Comparison of ENCODE assay signal across 1 cellular context in the genomic region with DNA sequence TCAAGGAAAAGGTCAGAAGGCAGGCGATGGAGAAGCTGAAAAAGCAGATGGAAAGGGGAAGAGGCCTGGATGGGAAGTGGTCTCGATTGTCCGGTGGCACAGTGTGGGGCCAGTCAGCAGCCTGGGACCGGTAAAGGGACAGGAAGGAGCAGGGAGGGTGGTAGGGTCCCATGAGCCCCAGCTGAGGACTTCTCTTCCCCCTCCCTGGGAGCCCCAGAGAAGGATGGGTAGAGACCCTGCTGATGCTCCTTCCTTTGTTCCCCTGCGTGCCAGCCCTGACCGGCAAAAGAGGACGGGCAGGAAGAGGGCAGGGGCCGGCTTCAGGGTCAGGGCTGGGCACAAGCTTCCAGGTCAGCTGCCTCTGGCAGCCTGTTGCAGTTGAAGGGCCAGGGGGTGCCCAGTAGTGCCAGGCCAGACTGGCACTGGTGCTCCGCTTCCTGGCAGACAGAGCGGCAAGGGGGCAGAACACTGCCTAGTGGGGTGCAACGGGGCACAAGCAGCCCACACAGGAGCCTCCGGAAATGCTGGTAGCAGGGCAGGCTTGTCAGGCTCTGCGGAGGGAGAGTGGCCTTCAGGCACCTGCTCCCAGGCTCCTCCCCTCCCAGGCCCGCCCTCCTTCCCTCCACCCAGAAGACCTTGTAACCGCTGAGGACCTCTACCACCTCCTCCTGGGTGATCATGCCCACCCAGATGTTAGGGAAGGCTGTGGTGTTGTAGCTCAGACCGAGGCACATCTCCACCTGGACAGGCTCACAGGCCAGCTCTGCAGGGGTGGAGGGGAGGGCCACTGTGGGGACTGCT.
TF ChIP-seq lines count a peak whose summit lies in the region.

No MANE protein-coding gene starts in this region.

TF ChIP-seq in HepG2, 621 proteins besides CTCF, POLR2A, EP300 and RAD21:
- TF ChIP-seq ZFX (CRISPR knock-in tag; IDR thresholded peaks at IDR 0.05; ENCODE audit: low read depth): 0 out of 2 replicates have a peak, but pooled peaks have one; percentile 4
- TF ChIP-seq ZNF263 (CRISPR knock-in tag; IDR thresholded peaks at IDR 0.05): 0 out of 2 replicates have a peak, but pooled peaks have one; percentile 19
- no peak for TF ChIP-seq ZNF136 (CRISPR knock-in tag; IDR thresholded peaks at IDR 0.05; ENCODE audit: low read depth)
- no peak for TF ChIP-seq ZNF746 (CRISPR knock-in tag; IDR thresholded peaks at IDR 0.05)
- 0 out of 2 replicates have a peak, but pooled peaks have one; percentile 38 for TF ChIP-seq ZNF350 (CRISPR knock-in tag; IDR thresholded peaks at IDR 0.05; ENCODE audit: borderline replicate concordance, low read depth)
- no peak for TF ChIP-seq NR3C1 (CRISPR knock-in tag; IDR thresholded peaks at IDR 0.05)
- no peak for TF ChIP-seq MAFF (IDR thresholded peaks at IDR 0.05; ENCODE audit: low read depth, low read length)
- peak; percentile 93 for TF ChIP-seq HNRNPL (IDR thresholded peaks at IDR 0.05; ENCODE audit: low read depth, low read length)
- TF ChIP-seq NRL (CRISPR knock-in tag; IDR thresholded peaks at IDR 0.05; ENCODE audit: borderline replicate concordance): no peak
- TF ChIP-seq, protein P1, sequence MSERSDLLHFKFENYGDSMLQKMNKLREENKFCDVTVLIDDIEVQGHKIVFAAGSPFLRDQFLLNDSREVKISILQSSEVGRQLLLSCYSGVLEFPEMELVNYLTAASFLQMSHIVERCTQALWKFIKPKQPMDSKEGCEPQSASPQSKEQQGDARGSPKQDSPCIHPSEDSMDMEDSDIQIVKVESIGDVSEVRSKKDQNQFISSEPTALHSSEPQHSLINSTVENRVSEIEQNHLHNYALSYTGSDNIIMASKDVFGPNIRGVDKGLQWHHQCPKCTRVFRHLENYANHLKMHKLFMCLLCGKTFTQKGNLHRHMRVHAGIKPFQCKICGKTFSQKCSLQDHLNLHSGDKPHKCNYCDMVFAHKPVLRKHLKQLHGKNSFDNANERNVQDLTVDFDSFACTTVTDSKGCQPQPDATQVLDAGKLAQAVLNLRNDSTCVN (CRISPR knock-in tag; IDR thresholded peaks at IDR 0.05; ENCODE audit: borderline replicate concordance): no peak
- 0 out of 2 replicates have a peak, but pooled peaks have one; percentile 44 for TF ChIP-seq PCBP1 (IDR thresholded peaks at IDR 0.05; ENCODE audit: borderline replicate concordance, low read depth, low read length)
- TF ChIP-seq SATB2 (CRISPR knock-in tag; IDR thresholded peaks at IDR 0.05): no peak
- TF ChIP-seq ZNF773 (CRISPR knock-in tag; IDR thresholded peaks at IDR 0.05; ENCODE audit: borderline replicate concordance): no peak
